ENCODE assay signal across 21 cellular contexts in genomic region chr15:59406446-59406845, GRCh38. TPM values are rescaled to one million over a fixed set of nuclear protein-coding genes. Genes with fewer than 3 reads are reported as not detected.
DNase-seq lines count a peak whose midpoint lies in the region; ATAC-seq and TF ChIP-seq lines count a peak whose summit lies in the region.
"Had no signal": no experiment of that assay in that cellular context is flagged by ENCODE, and none has a peak within 500 bp of the region (broad histone marks: within the 10 kb centered on the region; RNA-seq: fewer than 3 reads in every experiment).

No MANE protein-coding gene starts in this region.

- H3K23ac ChIP-seq in trophoblast cell (ENCODE audit: low read length), result no peak overlapping the region

- DNase-seq in sciatic nerve (ENCODE audit: low spot score) (no peak), trophoblast cell (no peak), kidney glomerular epithelial cell (lab: John Stamatoyannopoulos, UW) (no peak), Caco-2 (no peak)
- DNase-seq: activated CD4-positive, alpha-beta T cell treated with anti-CD3 and anti-CD28 coated beads, Interleukin-2, amount 50 U/mL, for 4 hours; activated T-cell treated with anti-CD3 and anti-CD28 coated beads, Interleukin-2, amount 50 U/mL, for 24 hours; DMS53; foreskin keratinocyte; HCEC 1CT; NCI-H1105 treated with DMSO at 0.1 percent for 48 hours; NCI-H2227 treated with DMSO at 0.1 percent for 48 hours; NK-92 treated with Interleukin-12 subunit alpha and Interleukin-12 subunit beta, amount 100 ng/mL, for 24 hours; pancreas; SJCRH30 had no signal

- H3K4me3 ChIP-seq in OCI-LY1 (ENCODE audit: low read depth, low read length, poor library complexity, severe bottlenecking) (peak overlapping the region; percentile 33), trophoblast cell (ENCODE audit: low read depth, low read length) (no peak overlapping the region), Caco-2 (ENCODE audit: low read depth, low read length) (no peak overlapping the region)
- H3K4me3 ChIP-seq: coronary artery, pancreas, SJCRH30 had no signal

- peaks cover 13% of the 10 kb centered on the region for H3K79me2 ChIP-seq in OCI-LY1 (ENCODE audit: insufficient read depth, low read length)
- no peaks in the 10 kb centered on the region for H3K79me2 ChIP-seq in trophoblast cell (ENCODE audit: control insufficient read depth, insufficient read depth, low read length, poor library complexity)

- H3K9me3 Mint-ChIP-seq in Caco-2 (ENCODE audit: unreplicated experiment), result no peaks in the 10 kb centered on the region
- H3K9me3 Mint-ChIP-seq: activated naive CD4-positive, alpha-beta T cell treated with anti-CD3 and anti-CD28 coated beads, Interleukin-2, amount 50 U/mL, for 24 hours; activated T-cell treated with anti-CD3 and anti-CD28 coated beads, Interleukin-2, amount 50 U/mL, for 24 hours had no signal

- no peak overlapping the region for H2BK5ac ChIP-seq in trophoblast cell (ENCODE audit: low read depth, low read length, poor library complexity)

- H3K36me3 Mint-ChIP-seq in Caco-2 (ENCODE audit: insufficient read depth, unreplicated experiment), result no peaks in the 10 kb centered on the region
- H3K36me3 Mint-ChIP-seq: activated naive CD4-positive, alpha-beta T cell treated with anti-CD3 and anti-CD28 coated beads, Interleukin-2, amount 50 U/mL, for 24 hours had no signal

- H3K4ac ChIP-seq in trophoblast cell (ENCODE audit: low read depth, low read length), result no peak overlapping the region

- H3K4me1 ChIP-seq in OCI-LY1 (ENCODE audit: insufficient read depth, low read length, severe bottlenecking) (peaks cover 100% of the 10 kb centered on the region), trophoblast cell (ENCODE audit: control insufficient read depth in 1 of 2, insufficient read depth in 2 of 2, low read length in 2 of 2) (no peaks in the 10 kb centered on the region), Caco-2 (peaks cover 9% of the 10 kb centered on the region)
- H3K4me1 ChIP-seq: foreskin keratinocyte, SJCRH30 had no signal

- no peaks in the 10 kb centered on the region for H3K27me3 Mint-ChIP-seq in Caco-2 (ENCODE audit: insufficient read depth, unreplicated experiment)
- H3K27me3 Mint-ChIP-seq: activated naive CD4-positive, alpha-beta T cell treated with anti-CD3 and anti-CD28 coated beads, Interleukin-2, amount 50 U/mL, for 24 hours had no signal

- POLR2A ChIA-PET in Caco-2 (lab: Charles Lee), result interaction anchor here (0.6 kb wide), 1 partner anchor 25 kb away, joined by 5 read pairs; no protein-coding TSS in a partner anchor

- H3K4me2 ChIP-seq in OCI-LY1 (ENCODE audit: low read length) (peak overlapping the region; percentile 94), trophoblast cell (ENCODE audit: low read length) (no peak overlapping the region)

- H4K12ac ChIP-seq in trophoblast cell (ENCODE audit: low read depth, low read length), result no peak overlapping the region

- ATAC-seq in GM18502 (IDR thresholded peaks at IDR 0.05; ENCODE audit: poor library complexity, unreplicated experiment) (peak; percentile 47), HG03095 (IDR thresholded peaks at IDR 0.05; ENCODE audit: unreplicated experiment) (peak; percentile 38), sciatic nerve (peak; percentile 58), GM19455 (IDR thresholded peaks at IDR 0.05; ENCODE audit: unreplicated experiment) (no peak)
- ATAC-seq: foreskin keratinocyte had no signal

- intact Hi-C loops in sciatic nerve (cut with DNase I) (no loop called here), Caco-2 (cut with micrococcal nuclease; ENCODE audit: unreplicated experiment) (no loop called here)

- H4K91ac ChIP-seq in trophoblast cell (ENCODE audit: low read depth, low read length), result no peak overlapping the region

- no peak overlapping the region for H2AFZ ChIP-seq in OCI-LY1 (ENCODE audit: low read length)
- no peak overlapping the region for H2AFZ ChIP-seq in trophoblast cell (ENCODE audit: insufficient read depth, low read length, poor library complexity)

- H3K79me1 ChIP-seq in trophoblast cell (ENCODE audit: low read length), result no peaks in the 10 kb centered on the region

- H3K14ac ChIP-seq in trophoblast cell (ENCODE audit: low read length), result no peak overlapping the region

- no peaks in the 10 kb centered on the region for H4K20me1 ChIP-seq in OCI-LY1 (ENCODE audit: insufficient read depth, low read length)

- no peaks in the 10 kb centered on the region for H3K9me2 ChIP-seq in OCI-LY1 (ENCODE audit: low read depth, low read length)

- H3K27me3 ChIP-seq in OCI-LY1 (ENCODE audit: insufficient read depth, low read length) (no peaks in the 10 kb centered on the region), trophoblast cell (ENCODE audit: insufficient read depth, low read length) (no peaks in the 10 kb centered on the region), Caco-2 (replicated peaks; ENCODE audit: control insufficient read depth, insufficient read depth, low read length) (no peaks in the 10 kb centered on the region)
- H3K27me3 ChIP-seq: pancreas, SJCRH30 had no signal

- peak overlapping the region; percentile 62 for H3K9ac ChIP-seq in OCI-LY1 (ENCODE audit: low read length)
- no peak overlapping the region for H3K9ac ChIP-seq in trophoblast cell (ENCODE audit: low read length)

- no peak overlapping the region for H3K27ac Mint-ChIP-seq in Caco-2 (ENCODE audit: unreplicated experiment)
- H3K27ac Mint-ChIP-seq: activated naive CD4-positive, alpha-beta T cell treated with anti-CD3 and anti-CD28 coated beads, Interleukin-2, amount 50 U/mL, for 24 hours; activated T-cell treated with anti-CD3 and anti-CD28 coated beads, Interleukin-2, amount 50 U/mL, for 24 hours had no signal

- no peak overlapping the region for H4K8ac ChIP-seq in trophoblast cell (ENCODE audit: low read depth, low read length)

- no peak overlapping the region for H2AK5ac ChIP-seq in trophoblast cell (ENCODE audit: low read length)

- no peak overlapping the region for H2BK12ac ChIP-seq in trophoblast cell (ENCODE audit: low read length)

- no peak overlapping the region for H2BK120ac ChIP-seq in trophoblast cell (ENCODE audit: insufficient read depth, low read length, poor library complexity)

- H3K27ac ChIP-seq in OCI-LY1 (ENCODE audit: low read depth, low read length, poor library complexity, severe bottlenecking) (peak overlapping the region; percentile 98), trophoblast cell (ENCODE audit: low read depth, low read length) (no peak overlapping the region)
- H3K27ac ChIP-seq: coronary artery, foreskin keratinocyte, pancreas, SJCRH30 had no signal

- CTCF ChIA-PET in Caco-2 (lab: Charles Lee), result no interaction called here

- H3K36me3 ChIP-seq in OCI-LY1 (ENCODE audit: insufficient read depth, low read length) (peaks cover 35% of the 10 kb centered on the region; the same call in 1 of the 2 replicates), trophoblast cell (ENCODE audit: control insufficient read depth in 1 of 2, insufficient read depth in 2 of 2, low read length in 2 of 2) (no peaks in the 10 kb centered on the region), Caco-2 (ENCODE audit: control insufficient read depth, insufficient read depth, low read length) (no peaks in the 10 kb centered on the region)
- H3K36me3 ChIP-seq: pancreas, SJCRH30 had no signal

- no TSS peak for BruUV-seq in Caco-2 (replicated peaks; lab: Mats Ljungman, UMichigan)

- TF ChIP-seq CTCF in OCI-LY1 (IDR thresholded peaks at IDR 0.05; ENCODE audit: low read length), result no peak
- no peak for TF ChIP-seq CTCF in Caco-2 (IDR thresholded peaks at IDR 0.05; ENCODE audit: insufficient read depth in 1 of 2, low read depth in 1 of 2, low read length in 1 of 2, severe bottlenecking in 1 of 2, unreplicated experiment in 1 of 2)

- H3K18ac ChIP-seq in trophoblast cell (ENCODE audit: low read length), result no peak overlapping the region

- H3K4me3 Mint-ChIP-seq in Caco-2 (ENCODE audit: unreplicated experiment), result no peak overlapping the region
- H3K4me3 Mint-ChIP-seq: activated naive CD4-positive, alpha-beta T cell treated with anti-CD3 and anti-CD28 coated beads, Interleukin-2, amount 50 U/mL, for 24 hours; activated T-cell treated with anti-CD3 and anti-CD28 coated beads, Interleukin-2, amount 50 U/mL, for 24 hours had no signal

- WGBS in trophoblast cell (ENCODE audit: extremely low coverage, insufficient coverage, insufficient read length), result no CpG with 5 or more reads among the region's 3 CpGs

- H3F3A ChIP-seq in OCI-LY1 (ENCODE audit: insufficient read depth, low read length), result peaks cover 4% of the 10 kb centered on the region; the same call in 1 of the 2 replicates

- no peaks in the 10 kb centered on the region for H3K9me3 ChIP-seq in OCI-LY1 (ENCODE audit: low read length)
- no peaks in the 10 kb centered on the region for H3K9me3 ChIP-seq in trophoblast cell (ENCODE audit: insufficient read depth, low read depth, low read length)
- no peaks in the 10 kb centered on the region for H3K9me3 ChIP-seq in Caco-2
- H3K9me3 ChIP-seq: pancreas, SJCRH30 had no signal

- peaks cover 7% of the 10 kb centered on the region for H3K4me1 Mint-ChIP-seq in Caco-2 (ENCODE audit: low read depth, unreplicated experiment)

RNA-seq across cellular contexts. Expression of gene FAM81A, which starts 31.5 kb away (rescaled TPM):
- total RNA-seq in sciatic nerve, result 18.2 TPM
- polyA plus RNA-seq in trophoblast cell (2013), result 0.10 and 0.19 TPM in 2 replicates
- 2.4 and 6.8 TPM in 2 replicates for total RNA-seq in Caco-2 (2022)
- polyA plus RNA-seq: BJ had no signal

RNA-seq across cellular contexts. Expression of gene MYO1E, which starts 33.8 kb away (rescaled TPM):
- total RNA-seq in sciatic nerve, result 146 TPM
- 32.1 and 36.8 TPM in 2 replicates for polyA plus RNA-seq in trophoblast cell (2013)
- 182 and 187 TPM in 2 replicates for total RNA-seq in Caco-2 (2022)
